In genomic region chr6:31680841-31681671, GRCh38 we compare ENCODE assay signal across 8 cellular contexts. TPM values are rescaled to one million over a fixed set of nuclear protein-coding genes. Genes with fewer than 3 reads are reported as not detected.
DNase-seq lines count a peak whose midpoint lies in the region; ATAC-seq and TF ChIP-seq lines count a peak whose summit lies in the region.

LY6G5C (minus strand) TSS chr6:31681067; CDS start chr6:31680373, 694 bp downstream.

- H3K36me3 ChIP-seq in RWPE2 (ENCODE audit: low read depth), result no peaks in the 10 kb centered on the region
- H3K36me3 ChIP-seq in thoracic aorta, result no peaks in the 10 kb centered on the region

- H3K27me3 ChIP-seq in RWPE2 (ENCODE audit: insufficient read depth, poor library complexity, severe bottlenecking), result no peaks in the 10 kb centered on the region
- no peaks in the 10 kb centered on the region for H3K27me3 ChIP-seq in thoracic aorta (replicated peaks; ENCODE audit: insufficient read depth)

- peak; percentile 77 for ATAC-seq in RWPE2 (ENCODE audit: low read depth)
- ATAC-seq in natural killer cell treated with Interleukin-12 subunit alpha and Interleukin-12 subunit beta and Interleukin-15 and Interleukin-18, amount 100 ng/mL, for 72 hours, result peak; percentile 76 to 85
- ATAC-seq in thoracic aorta (ENCODE audit: insufficient number of reproducible peaks, low FRiP score, low read depth), result peak; percentile 91

- H3K9me3 Mint-ChIP-seq in natural killer cell treated with Interleukin-12 subunit alpha and Interleukin-12 subunit beta and Interleukin-15 and Interleukin-18, amount 100 ng/mL, for 72 hours, result no peaks in the 10 kb centered on the region

- H3K36me3 Mint-ChIP-seq in natural killer cell treated with Interleukin-12 subunit alpha and Interleukin-12 subunit beta and Interleukin-15 and Interleukin-18, amount 100 ng/mL, for 72 hours, result peaks cover under 1% of the 10 kb centered on the region

- peaks cover 26 to 29% of the 10 kb centered on the region in 2 donors for H3K4me1 Mint-ChIP-seq in natural killer cell treated with Interleukin-12 subunit alpha and Interleukin-12 subunit beta and Interleukin-15 and Interleukin-18, amount 100 ng/mL, for 72 hours (ENCODE audit: low read depth in 2 of 2)

- DNase-seq in GF-D8 (lab: John Stamatoyannopoulos, UW), result peak; percentile 65
- DNase-seq in LNCaP clone FGC (ENCODE audit: low read depth), result no peak
- DNase-seq in RWPE2 (ENCODE audit: low spot score), result no peak
- peak; percentile 69 for DNase-seq in activated naive CD4-positive, alpha-beta T cell treated with Interleukin-2 at 50 U/mL for 16 hours
- peak; percentile 90 to 97 for DNase-seq in foreskin fibroblast
- DNase-seq in natural killer cell treated with Interleukin-12 subunit alpha and Interleukin-12 subunit beta and Interleukin-15 and Interleukin-18, amount 100 ng/mL, for 72 hours (ENCODE audit: low spot score), result no peak
- peak; percentile 52 for DNase-seq in thoracic aorta (ENCODE audit: low spot score)
- no peak for DNase-seq in NCI-H1048 (lab: John Stamatoyannopoulos, UW)

- TF ChIP-seq CTCF in LNCaP clone FGC (IDR thresholded peaks at IDR 0.05; ENCODE audit: control insufficient read depth, extremely low read depth, insufficient read depth) (peak; percentile 91), RWPE2 (IDR thresholded peaks at IDR 0.05; ENCODE audit: poor library complexity, severe bottlenecking) (peak; percentile 79), foreskin fibroblast (IDR thresholded peaks at IDR 0.05; ENCODE audit: low read depth, low read length) (peak; percentile 58), thoracic aorta (IDR thresholded peaks at IDR 0.05) (peak; percentile 58)

- H3K4me3 Mint-ChIP-seq in natural killer cell treated with Interleukin-12 subunit alpha and Interleukin-12 subunit beta and Interleukin-15 and Interleukin-18, amount 100 ng/mL, for 72 hours, result peak within 1 kb of the TSS; percentile 85

- H3K4me3 ChIP-seq in LNCaP clone FGC (ENCODE audit: low read depth, low read length) (no peak within 1 kb of the TSS), RWPE2 (ENCODE audit: severe bottlenecking) (peak within 1 kb of the TSS; percentile 33), foreskin fibroblast (ENCODE audit: low read depth in 1 of 2, low read length in 2 of 2) (peak within 1 kb of the TSS; percentile 58 to 66), thoracic aorta (peak within 1 kb of the TSS; percentile 82)

- peak within 1 kb of the TSS; percentile 52 for H3K27ac ChIP-seq in RWPE2 (ENCODE audit: poor library complexity, severe bottlenecking)
- peak within 1 kb of the TSS; percentile 17 to 65 for H3K27ac ChIP-seq in thoracic aorta

- H3K27ac Mint-ChIP-seq in natural killer cell treated with Interleukin-12 subunit alpha and Interleukin-12 subunit beta and Interleukin-15 and Interleukin-18, amount 100 ng/mL, for 72 hours, result peak within 1 kb of the TSS; percentile 44 to 89

- H3K9me3 ChIP-seq in RWPE2 (ENCODE audit: severe bottlenecking) (no peaks in the 10 kb centered on the region), thoracic aorta (no peaks in the 10 kb centered on the region)

- H3K27me3 Mint-ChIP-seq in natural killer cell treated with Interleukin-12 subunit alpha and Interleukin-12 subunit beta and Interleukin-15 and Interleukin-18, amount 100 ng/mL, for 72 hours, result no peaks in the 10 kb centered on the region

- H3K4me1 ChIP-seq in RWPE2 (ENCODE audit: insufficient read depth, poor library complexity, severe bottlenecking) (no peaks in the 10 kb centered on the region), thoracic aorta (ENCODE audit: control insufficient read depth in 1 of 2, low read depth in 2 of 2) (peaks cover 0 to 15% of the 10 kb centered on the region in 2 donors)

RNA-seq across cellular contexts. Expression of gene LY6G5C, which starts in this region (rescaled TPM):
- 1 to 10 TPM; 5.4 to 8.8 TPM for total RNA-seq in natural killer cell treated with Interleukin-12 subunit alpha and Interleukin-12 subunit beta and Interleukin-15 and Interleukin-18, amount 100 ng/mL, for 72 hours
- not detected for total RNA-seq in thoracic aorta

Comparison
In these comparisons a context has a peak if more than half of its experiments do, and no peak if none do; other contexts are left out.
1. RNA of gene LY6G5C (total RNA-seq): 5.4 to 8.8 TPM in natural killer cell treated with Interleukin-12 subunit alpha and Interleukin-12 subunit beta and Interleukin-15 and Interleukin-18, amount 100 ng/mL, for 72 hours; not detected in thoracic aorta; every median in the first group is over 4 times any median in the second.
2. Peak in DNase-seq, ATAC-seq, H3K4me3 ChIP-seq and H3K27ac ChIP-seq in thoracic aorta; RNA of the gene not detected or under 1 TPM.
3. DNase-seq: peak in GF-D8 (single experiment), activated naive CD4-positive, alpha-beta T cell treated with Interleukin-2 at 50 U/mL for 16 hours (single experiment) and foreskin fibroblast (2 of 2); none in LNCaP clone FGC (single experiment), RWPE2 (single experiment), natural killer cell treated with Interleukin-12 subunit alpha and Interleukin-12 subunit beta and Interleukin-15 and Interleukin-18, amount 100 ng/mL, for 72 hours (single experiment) and NCI-H1048 (single experiment).
4. Peak in every context shown above with its lines, with median percentiles within 50 percentile points of each other: CTCF ChIP-seq and ATAC-seq.